ENCODE assay signal across 1 cellular context in the genomic region with DNA sequence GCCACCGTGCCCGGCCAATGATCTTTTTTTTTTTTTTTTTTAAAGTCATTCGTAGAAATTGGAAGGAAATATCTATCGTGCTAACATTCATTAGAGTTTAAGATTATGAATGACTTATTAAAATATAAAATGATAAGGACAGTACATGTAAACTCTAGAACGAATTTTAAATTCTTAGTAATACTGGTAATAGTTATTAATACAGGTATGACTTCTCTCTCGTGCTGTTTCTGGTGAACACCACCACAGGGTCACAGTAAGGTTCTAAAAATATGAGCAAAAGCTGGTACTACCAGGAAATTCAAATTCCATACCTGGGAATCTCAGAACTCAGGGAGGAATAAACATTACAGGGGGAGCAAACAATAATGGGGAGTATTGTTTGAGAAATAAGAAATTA.
TF ChIP-seq lines count a peak whose summit lies in the region.

No MANE protein-coding gene starts in this region.

TF ChIP-seq in A549, 52 proteins besides CTCF, POLR2A, EP300 and RAD21:
- TF ChIP-seq, protein P1, sequence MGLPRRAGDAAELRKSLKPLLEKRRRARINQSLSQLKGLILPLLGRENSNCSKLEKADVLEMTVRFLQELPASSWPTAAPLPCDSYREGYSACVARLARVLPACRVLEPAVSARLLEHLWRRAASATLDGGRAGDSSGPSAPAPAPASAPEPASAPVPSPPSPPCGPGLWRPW (IDR thresholded peaks at IDR 0.05) = no peak
- TF ChIP-seq RNF2 (IDR thresholded peaks at IDR 0.05; ENCODE audit: borderline replicate concordance, low read depth) = no peak
- TF ChIP-seq ZC3H11A (IDR thresholded peaks at IDR 0.05) = no peak
- TF ChIP-seq, protein P2, sequence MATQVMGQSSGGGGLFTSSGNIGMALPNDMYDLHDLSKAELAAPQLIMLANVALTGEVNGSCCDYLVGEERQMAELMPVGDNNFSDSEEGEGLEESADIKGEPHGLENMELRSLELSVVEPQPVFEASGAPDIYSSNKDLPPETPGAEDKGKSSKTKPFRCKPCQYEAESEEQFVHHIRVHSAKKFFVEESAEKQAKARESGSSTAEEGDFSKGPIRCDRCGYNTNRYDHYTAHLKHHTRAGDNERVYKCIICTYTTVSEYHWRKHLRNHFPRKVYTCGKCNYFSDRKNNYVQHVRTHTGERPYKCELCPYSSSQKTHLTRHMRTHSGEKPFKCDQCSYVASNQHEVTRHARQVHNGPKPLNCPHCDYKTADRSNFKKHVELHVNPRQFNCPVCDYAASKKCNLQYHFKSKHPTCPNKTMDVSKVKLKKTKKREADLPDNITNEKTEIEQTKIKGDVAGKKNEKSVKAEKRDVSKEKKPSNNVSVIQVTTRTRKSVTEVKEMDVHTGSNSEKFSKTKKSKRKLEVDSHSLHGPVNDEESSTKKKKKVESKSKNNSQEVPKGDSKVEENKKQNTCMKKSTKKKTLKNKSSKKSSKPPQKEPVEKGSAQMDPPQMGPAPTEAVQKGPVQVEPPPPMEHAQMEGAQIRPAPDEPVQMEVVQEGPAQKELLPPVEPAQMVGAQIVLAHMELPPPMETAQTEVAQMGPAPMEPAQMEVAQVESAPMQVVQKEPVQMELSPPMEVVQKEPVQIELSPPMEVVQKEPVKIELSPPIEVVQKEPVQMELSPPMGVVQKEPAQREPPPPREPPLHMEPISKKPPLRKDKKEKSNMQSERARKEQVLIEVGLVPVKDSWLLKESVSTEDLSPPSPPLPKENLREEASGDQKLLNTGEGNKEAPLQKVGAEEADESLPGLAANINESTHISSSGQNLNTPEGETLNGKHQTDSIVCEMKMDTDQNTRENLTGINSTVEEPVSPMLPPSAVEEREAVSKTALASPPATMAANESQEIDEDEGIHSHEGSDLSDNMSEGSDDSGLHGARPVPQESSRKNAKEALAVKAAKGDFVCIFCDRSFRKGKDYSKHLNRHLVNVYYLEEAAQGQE (IDR thresholded peaks at IDR 0.05) = no peak
- no peak for TF ChIP-seq RARB (CRISPR knock-in tag; IDR thresholded peaks at IDR 0.05)
- no peak for TF ChIP-seq HOXB5 (CRISPR knock-in tag; IDR thresholded peaks at IDR 0.05)
- no peak for TF ChIP-seq JUNB (IDR thresholded peaks at IDR 0.05)
- TF ChIP-seq SREBF2 (IDR thresholded peaks at IDR 0.05) = no peak
- no peak for TF ChIP-seq HOXB13 (CRISPR knock-in tag; IDR thresholded peaks at IDR 0.05; ENCODE audit: low read depth)
- TF ChIP-seq, protein P3, sequence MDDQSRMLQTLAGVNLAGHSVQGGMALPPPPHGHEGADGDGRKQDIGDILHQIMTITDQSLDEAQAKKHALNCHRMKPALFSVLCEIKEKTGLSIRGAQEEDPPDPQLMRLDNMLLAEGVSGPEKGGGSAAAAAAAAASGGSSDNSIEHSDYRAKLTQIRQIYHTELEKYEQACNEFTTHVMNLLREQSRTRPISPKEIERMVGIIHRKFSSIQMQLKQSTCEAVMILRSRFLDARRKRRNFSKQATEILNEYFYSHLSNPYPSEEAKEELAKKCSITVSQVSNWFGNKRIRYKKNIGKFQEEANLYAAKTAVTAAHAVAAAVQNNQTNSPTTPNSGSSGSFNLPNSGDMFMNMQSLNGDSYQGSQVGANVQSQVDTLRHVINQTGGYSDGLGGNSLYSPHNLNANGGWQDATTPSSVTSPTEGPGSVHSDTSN (IDR thresholded peaks at IDR 0.05) = no peak
- no peak for TF ChIP-seq CHD2 (IDR thresholded peaks at IDR 0.05; ENCODE audit: low read length, partially characterized antibody)
- TF ChIP-seq KDM5A (IDR thresholded peaks at IDR 0.05) = no peak
- no peak for TF ChIP-seq PHF8 (IDR thresholded peaks at IDR 0.05; ENCODE audit: borderline replicate concordance, low read depth)
- no peak for TF ChIP-seq FOXS1 (CRISPR knock-in tag; IDR thresholded peaks at IDR 0.05)
- no peak for TF ChIP-seq NPAS2 (CRISPR knock-in tag; IDR thresholded peaks at IDR 0.05; ENCODE audit: borderline replicate concordance)
- no peak for TF ChIP-seq FOSL2 (IDR thresholded peaks at IDR 0.05)
- no peak for TF ChIP-seq FOSL2 (CRISPR knock-in tag; IDR thresholded peaks at IDR 0.05)
- TF ChIP-seq HOXA7 (CRISPR knock-in tag; IDR thresholded peaks at IDR 0.05) = no peak
- no peak for TF ChIP-seq ZFP36 (IDR thresholded peaks at IDR 0.05; ENCODE audit: borderline replicate concordance, partially characterized antibody)
